29 cellular contexts compared by ENCODE assay signal in genomic region chr9:86036555-86036954, GRCh38.
DNase-seq lines count a peak whose midpoint lies in the region; ATAC-seq and TF ChIP-seq lines count a peak whose summit lies in the region.
"Had no signal": no experiment of that assay in that cellular context is flagged by ENCODE, and none has a peak within 500 bp of the region (broad histone marks: within the 10 kb centered on the region; RNA-seq: fewer than 3 reads in every experiment).

No MANE protein-coding gene starts in this region.

- intact Hi-C loops in left colon (cut with DNase I, micrococcal nuclease) (no loop called here), right lobe of liver (cut with DNase I) (no loop called here)

- no peak overlapping the region for H3K4me3 ChIP-seq in right lobe of liver
- H3K4me3 ChIP-seq: esophagus muscularis mucosa, HAP-1, heart left ventricle, smooth muscle cell had no signal

- DNase-seq in COLO668 (lab: John Stamatoyannopoulos, UW; ENCODE audit: unreplicated experiment) (peak; percentile 48), DMS53 treated with DMSO at 0.1 percent for 48 hours (lab: John Stamatoyannopoulos, UW; ENCODE audit: unreplicated experiment) (peak; percentile 31), NCI-H748 (lab: John Stamatoyannopoulos, UW; ENCODE audit: unreplicated experiment) (peak; percentile 58), left colon (peak in 1 of 2 donors; percentile 46), hippocampal formation (lab: John Stamatoyannopoulos, UW) (no peak), right lobe of liver (no peak), pons (ENCODE audit: low spot score) (no peak)
- DNase-seq: activated CD4-positive, alpha-beta T cell treated with anti-CD3 and anti-CD28 coated beads, Interleukin-2, amount 50 U/mL, for 48 hours; activated naive CD4-positive, alpha-beta T cell; activated T-cell treated with anti-CD3 and anti-CD28 coated beads, Interleukin-2, amount 50 U/mL, for 72 hours; CD8-positive, alpha-beta memory T cell; DMS 273 treated with DMSO at 0.1 percent for 48 hours; foreskin fibroblast; heart left ventricle; IMR-90; MV-4-11; naive thymus-derived CD8-positive, alpha-beta T cell; NCI-H187; NCI-H446 treated with DMSO at 0.1 percent for 48 hours; NK-92 treated with Interleukin-12 subunit alpha and Interleukin-12 subunit beta, amount 100 ng/mL, for 24 hours; PC-3; retina; SK-N-SH; stimulated activated naive CD4-positive, alpha-beta T cell treated with Interleukin-2 at 50 U/mL for 16 hours had no signal

- WGBS in right lobe of liver (ENCODE audit: insufficient coverage, low coverage, low lambda C conversion rate, missing lambda C conversion rate), result 94% methylated on average over 8 of the region's 9 CpGs

- no peaks in the 10 kb centered on the region for H3K9me3 ChIP-seq in right lobe of liver
- H3K9me3 ChIP-seq: esophagus muscularis mucosa, HAP-1, heart left ventricle, SK-N-SH had no signal

- H3K36me3 ChIP-seq in right lobe of liver, result no peaks in the 10 kb centered on the region

- no peaks in the 10 kb centered on the region for H3K27me3 ChIP-seq in right lobe of liver
- H3K27me3 ChIP-seq: esophagus muscularis mucosa, heart left ventricle had no signal

- H3K4me1 ChIP-seq in right lobe of liver, result no peaks in the 10 kb centered on the region
- H3K4me1 ChIP-seq: HAP-1, heart left ventricle had no signal

- TF ChIP-seq CTCF in right lobe of liver (IDR thresholded peaks at IDR 0.05), result no peak

- TF ChIP-seq POLR2A in right lobe of liver (IDR thresholded peaks at IDR 0.05), result no peak

- H3K27ac ChIP-seq in right lobe of liver, result no peak overlapping the region
- H3K27ac ChIP-seq: esophagus muscularis mucosa, heart left ventricle had no signal

- peak; percentile 76 for ATAC-seq in left colon
- no peak for ATAC-seq in right lobe of liver
- ATAC-seq in GM19023 (IDR thresholded peaks at IDR 0.05; ENCODE audit: unreplicated experiment), result no peak
- ATAC-seq: activated CD4-positive, CD25-positive, alpha-beta regulatory T cell treated with anti-CD3 and anti-CD28 coated beads, Interleukin-2, amount 50 U/mL, for 24 hours; activated T-cell treated with anti-CD3 and anti-CD28 coated beads, Interleukin-2, amount 50 U/mL, for 72 hours; heart left ventricle; naive thymus-derived CD8-positive, alpha-beta T cell; PC-3 had no signal

Comparison
In these comparisons a context has a peak if more than half of its experiments do, and no peak if none do; other contexts are left out.
1. DNase-seq: peak in COLO668 (single experiment), DMS53 treated with DMSO at 0.1 percent for 48 hours (single experiment) and NCI-H748 (single experiment); none in hippocampal formation (0 of 2), right lobe of liver (0 of 3) and pons (single experiment).